In genomic region chr18:24814521-24814920, GRCh38 we compare ENCODE assay signal across 23 cellular contexts.
"Had no signal": no experiment of that assay in that cellular context is flagged by ENCODE, and none has a peak within 500 bp of the region (broad histone marks: within the 10 kb centered on the region; RNA-seq: fewer than 3 reads in every experiment).

No MANE protein-coding gene starts in this region.

- FAIRE-seq: bronchial epithelial cell, RCC 7860 had no signal

- ATAC-seq: activated CD8-positive, alpha-beta memory T cell treated with anti-CD3 and anti-CD28 coated beads, Interleukin-2, amount 10 ng/mL, durations not matched to agents 7 days and 5 days; activated T-cell treated with anti-CD3 and anti-CD28 coated beads, Interleukin-2, amount 50 U/mL, for 4 hours; PC-3; SK-N-SH treated with all-trans-retinoic acid at 6 μM for 48 hours; WTC11 had no signal

- H3K27me3 Mint-ChIP-seq: activated CD8-positive, alpha-beta memory T cell treated with anti-CD3 and anti-CD28 coated beads, Interleukin-2, amount 10 ng/mL, durations not matched to agents 7 days and 5 days; activated naive CD8-positive, alpha-beta T cell had no signal

- H3K9me3 Mint-ChIP-seq: activated naive CD4-positive, alpha-beta T cell treated with anti-CD3 and anti-CD28 coated beads for 36 hours; activated T-cell treated with anti-CD3 and anti-CD28 coated beads, Interleukin-2, amount 50 U/mL, for 4 hours; T-helper 2 cell treated with Interferon-gamma antibody and Interleukin-4, amounts not matched to agents 5 μg/mL and 100 μg/mL, for 36 hours had no signal

- H3K27ac Mint-ChIP-seq: activated CD8-positive, alpha-beta memory T cell treated with anti-CD3 and anti-CD28 coated beads, Interleukin-2, amount 10 ng/mL, durations not matched to agents 7 days and 5 days; activated naive CD4-positive, alpha-beta T cell treated with anti-CD3 and anti-CD28 coated beads for 36 hours; activated naive CD8-positive, alpha-beta T cell; T-helper 2 cell treated with Interferon-gamma antibody and Interleukin-4, amounts not matched to agents 5 μg/mL and 100 μg/mL, for 36 hours; WTC11 had no signal

- H3K9me3 ChIP-seq: SJSA1 had no signal

- H3K27ac ChIP-seq: SJSA1 had no signal

- H3K4me1 ChIP-seq: SJSA1 had no signal

- H3K4me1 Mint-ChIP-seq: activated CD8-positive, alpha-beta memory T cell treated with anti-CD3 and anti-CD28 coated beads, Interleukin-2, amount 10 ng/mL, durations not matched to agents 7 days and 5 days had no signal

- H3K36me3 Mint-ChIP-seq: activated CD8-positive, alpha-beta memory T cell treated with anti-CD3 and anti-CD28 coated beads, Interleukin-2, amount 10 ng/mL, durations not matched to agents 7 days and 5 days; activated naive CD8-positive, alpha-beta T cell; WTC11 had no signal

- H3K4me3 ChIP-seq: SJSA1 had no signal

- H3K4me3 Mint-ChIP-seq: activated CD8-positive, alpha-beta memory T cell treated with anti-CD3 and anti-CD28 coated beads, Interleukin-2, amount 10 ng/mL, durations not matched to agents 7 days and 5 days; activated naive CD4-positive, alpha-beta T cell treated with anti-CD3 and anti-CD28 coated beads for 36 hours; activated naive CD8-positive, alpha-beta T cell; activated T-cell treated with anti-CD3 and anti-CD28 coated beads, Interleukin-2, amount 50 U/mL, for 4 hours; T-helper 2 cell treated with Interferon-gamma antibody and Interleukin-4, amounts not matched to agents 5 μg/mL and 100 μg/mL, for 36 hours; WTC11 had no signal

- H3K27me3 ChIP-seq: SJSA1 had no signal

- H3K36me3 ChIP-seq: SJSA1 had no signal

- DNase-seq: activated CD4-positive, alpha-beta T cell treated with anti-CD3 and anti-CD28 coated beads for 48 hours; activated CD4-positive, alpha-beta T cell treated with anti-CD3 and anti-CD28 coated beads, Interleukin-2, amount 50 U/mL, for 4 hours; activated CD4-positive, CD25-positive, alpha-beta regulatory T cell treated with anti-CD3 and anti-CD28 coated beads, Interleukin-2, amount 50 U/mL, for 72 hours; activated CD8-positive, alpha-beta memory T cell treated with anti-CD3 and anti-CD28 coated beads, Interleukin-2, amount 10 ng/mL, durations not matched to agents 7 days and 5 days; activated gamma-delta T cell; activated naive CD4-positive, alpha-beta T cell treated with anti-CD3 and anti-CD28 coated beads for 36 hours; activated T-cell treated with anti-CD3 and anti-CD28 coated beads, Interleukin-2, amount 50 U/mL, for 4 hours; Kasumi-1; KBM-7; NCI-H146; NCI-H187 treated with DMSO at 0.1 percent for 48 hours; NCI-H2081 treated with DMSO at 0.1 percent for 48 hours; NCI-H446; PC-3; SHP77; SW 1271 had no signal
